ENCODE assay signal across 12 cellular contexts in genomic region chr1:17559618-17560419, GRCh38. TPM values are rescaled to one million over a fixed set of nuclear protein-coding genes. Genes with fewer than 3 reads are reported as not detected.
DNase-seq lines count a peak whose midpoint lies in the region; ATAC-seq and TF ChIP-seq lines count a peak whose summit lies in the region.
"Had no signal": no experiment of that assay in that cellular context is flagged by ENCODE, and none has a peak within 500 bp of the region (broad histone marks: within the 10 kb centered on the region; RNA-seq: fewer than 3 reads in every experiment).

No MANE protein-coding gene starts in this region.

- DNase-seq in RWPE1 (ENCODE audit: low spot score) (peak; percentile 51), upper lobe of right lung (no peak), putamen (ENCODE audit: low spot score) (no peak)
- DNase-seq: activated CD4-positive, alpha-beta T cell treated with anti-CD3 and anti-CD28 coated beads, Interleukin-2, amount 50 U/mL, for 48 hours; activated naive CD4-positive, alpha-beta T cell treated with Interleukin-2 at 50 U/mL for 16 hours; MV-4-11; NCI-H446 had no signal

- H3K27me3 ChIP-seq in esophagus (ENCODE audit: control insufficient read depth in 1 of 2, insufficient read depth in 2 of 2, low read length in 2 of 2): no peaks in the 10 kb centered on the region
- no peaks in the 10 kb centered on the region for H3K27me3 ChIP-seq in mucosa of rectum (ENCODE audit: control insufficient read depth in 2 of 2, insufficient read depth in 2 of 2, low read length in 2 of 2)
- H3K27me3 ChIP-seq in upper lobe of right lung: no peaks in the 10 kb centered on the region

- H3K9ac ChIP-seq in mucosa of rectum (ENCODE audit: low read depth in 1 of 2, low read length in 2 of 2): peak overlapping the region in 1 of 2 donors; percentile 47

- no peak for TF ChIP-seq CTCF in RWPE1 (conservative IDR thresholded peaks at IDR 0.05; ENCODE audit: low read depth)
- no peak for TF ChIP-seq CTCF in upper lobe of right lung (IDR thresholded peaks at IDR 0.05)

- POLR2A ChIA-PET in RWPE1 (lab: Yijun Ruan, JAX; ENCODE audit: low non-redundant PET): interaction anchor here (0.7 kb wide), 1 partner anchor 14 kb away, joined by 3 read pairs; no protein-coding TSS in a partner anchor

- no peak overlapping the region for H3K4me3 ChIP-seq in esophagus (ENCODE audit: low read depth in 1 of 2, low read length in 2 of 2)
- no peak overlapping the region for H3K4me3 ChIP-seq in mucosa of rectum (ENCODE audit: low read length in 2 of 2)
- H3K4me3 ChIP-seq in upper lobe of right lung: no peak overlapping the region

- H3K9me3 ChIP-seq in esophagus (ENCODE audit: control insufficient read depth in 2 of 2, insufficient read depth in 1 of 2, low read depth in 1 of 2, low read length in 1 of 2) (no peaks in the 10 kb centered on the region), mucosa of rectum (ENCODE audit: control insufficient read depth in 2 of 2, low read length in 2 of 2) (no peaks in the 10 kb centered on the region), upper lobe of right lung (no peaks in the 10 kb centered on the region)

- CTCF ChIA-PET in RWPE1 (lab: Yijun Ruan, JAX): interaction anchor here (0.5 to 1.2 kb wide), 2 partner anchors 13 to 47 kb away, joined by 4 read pairs; no protein-coding TSS in a partner anchor

- no peak overlapping the region for H3K27ac ChIP-seq in RWPE1
- peak overlapping the region; percentile 57 to 95 for H3K27ac ChIP-seq in esophagus (ENCODE audit: low read depth in 2 of 2, low read length in 1 of 2)
- peak overlapping the region; percentile 54 to 71 for H3K27ac ChIP-seq in mucosa of rectum (ENCODE audit: low read depth in 2 of 2, low read length in 2 of 2)
- no peak overlapping the region for H3K27ac ChIP-seq in upper lobe of right lung
- H3K27ac ChIP-seq: HL-60 had no signal

- H3K36me3 ChIP-seq in esophagus (ENCODE audit: control insufficient read depth in 2 of 2, insufficient read depth in 2 of 2, low read length in 1 of 2) (peaks cover 0 to 5% of the 10 kb centered on the region in 2 donors), mucosa of rectum (ENCODE audit: control insufficient read depth in 2 of 2, insufficient read depth in 2 of 2, low read length in 2 of 2) (peaks cover 0 to 2% of the 10 kb centered on the region in 2 donors), upper lobe of right lung (no peaks in the 10 kb centered on the region)

- intact Hi-C loops in upper lobe of right lung (cut with DNase I): no loop called here

- peak; percentile 10 for ATAC-seq in upper lobe of right lung
- no peak for ATAC-seq in activated CD4-positive, CD25-positive, alpha-beta regulatory T cell treated with anti-CD3 and anti-CD28 coated beads, Interleukin-2, amount 50 U/mL, for 24 hours
- ATAC-seq in GM21528 (IDR thresholded peaks at IDR 0.05; ENCODE audit: low FRiP score, unreplicated experiment): no peak

- WGBS in esophagus, 2 donors: 54 to 69% methylated on average over 7 of the region's 7 CpGs

- H3K4me1 ChIP-seq in esophagus (ENCODE audit: control insufficient read depth in 2 of 2, insufficient read depth in 2 of 2, low read length in 1 of 2) (peaks cover 13 to 43% of the 10 kb centered on the region in 2 donors), mucosa of rectum (ENCODE audit: control insufficient read depth in 2 of 2, insufficient read depth in 2 of 2, low read length in 2 of 2) (peaks cover 24 to 44% of the 10 kb centered on the region in 2 donors), upper lobe of right lung (peaks cover 25% of the 10 kb centered on the region)

RNA-seq across cellular contexts. Expression of gene ARHGEF10L, which starts 20.3 kb away (rescaled TPM):
- polyA plus RNA-seq in esophagus: 10 to 100 TPM; 39.1 to 64.4 TPM
- total RNA-seq in upper lobe of right lung: 34.1 TPM

Comparison
In these comparisons a context has a peak if more than half of its experiments do, and no peak if none do; other contexts are left out.
1. H3K27ac ChIP-seq: peak in esophagus (2 of 2) and mucosa of rectum (2 of 2); none in RWPE1 (single experiment) and upper lobe of right lung (single experiment).